In genomic region chr12:47739959-47740358, GRCh38 we compare ENCODE assay signal across 11 cellular contexts. TPM values are rescaled to one million over a fixed set of nuclear protein-coding genes. Genes with fewer than 3 reads are reported as not detected.
DNase-seq lines count a peak whose midpoint lies in the region; ATAC-seq and TF ChIP-seq lines count a peak whose summit lies in the region.
"Had no signal": no experiment of that assay in that cellular context is flagged by ENCODE, and none has a peak within 500 bp of the region (broad histone marks: within the 10 kb centered on the region; RNA-seq: fewer than 3 reads in every experiment).

No MANE protein-coding gene starts in this region.

- peaks cover 60% of the 10 kb centered on the region for H3K4me1 ChIP-seq in upper lobe of right lung

- intact Hi-C loops in Right ventricle myocardium inferior (cut with DNase I), result no loop called here
- intact Hi-C loops in cardiac septum (cut with DNase I), result no loop called here
- intact Hi-C loops in upper lobe of right lung (cut with DNase I), result no loop called here

- DNase-seq in Right ventricle myocardium inferior (ENCODE audit: missing footprints) (peak; percentile 81), cardiac septum (ENCODE audit: low spot score) (no peak), dermis blood vessel endothelial cell (peak; percentile 44), upper lobe of right lung (no peak), inferior parietal cortex (ENCODE audit: extremely low spot score) (no peak), midbrain (lab: John Stamatoyannopoulos, UW) (no peak)
- DNase-seq in activated T-cell treated with anti-CD3 and anti-CD28 coated beads, Interleukin-2, amount 50 U/mL, for 1 hour, result no peak

- TF ChIP-seq CTCF in upper lobe of right lung (IDR thresholded peaks at IDR 0.05), result no peak

- no peaks in the 10 kb centered on the region for H3K36me3 ChIP-seq in upper lobe of right lung

- no peaks in the 10 kb centered on the region for H3K27me3 ChIP-seq in upper lobe of right lung

- H3K4me3 ChIP-seq in upper lobe of right lung, result no peak overlapping the region

- no peaks in the 10 kb centered on the region for H3K9me3 ChIP-seq in upper lobe of right lung

- peak overlapping the region; percentile 25 for H3K27ac ChIP-seq in upper lobe of right lung
- H3K27ac ChIP-seq: HL-60 had no signal

- ATAC-seq in Right ventricle myocardium inferior (no peak), HG03159 (IDR thresholded peaks at IDR 0.05; ENCODE audit: unreplicated experiment) (peak; percentile 43), upper lobe of right lung (no peak)

RNA-seq across cellular contexts. Expression of gene ENDOU, which starts 14.7 kb away (rescaled TPM):
- total RNA-seq in Right ventricle myocardium inferior (not detected), cardiac septum (0.24 TPM), dermis blood vessel endothelial cell (0.05 TPM in 1 of 2 replicates, not detected in the other), upper lobe of right lung (0.32 TPM)
- total RNA-seq: lung microvascular endothelial cell; T-helper 1 cell treated with Interleukin-12 subunit alpha and Interleukin-12 subunit beta and Interleukin-4 antibody, amounts not matched to agents 30 ng/mL and 1 ng/mL, for 36 hours had no signal

RNA-seq across cellular contexts. Expression of gene RAPGEF3, which starts 18.7 kb away (rescaled TPM):
- total RNA-seq in Right ventricle myocardium inferior (37.3 TPM), cardiac septum (26.3 TPM), dermis blood vessel endothelial cell (52.0 and 106 TPM in 2 replicates), upper lobe of right lung (69.6 TPM)

RNA-seq across cellular contexts. Expression of gene SLC48A1, which starts 33.1 kb away (rescaled TPM):
- total RNA-seq in Right ventricle myocardium inferior (23.2 TPM), cardiac septum (20.7 TPM), dermis blood vessel endothelial cell (19.2 and 22.1 TPM in 2 replicates), upper lobe of right lung (40.9 TPM)

RNA-seq across cellular contexts. Expression of gene RPAP3, which starts 34.1 kb away (rescaled TPM):
- total RNA-seq in Right ventricle myocardium inferior (24.4 TPM), cardiac septum (21.0 TPM), dermis blood vessel endothelial cell (11.6 and 21.4 TPM in 2 replicates), upper lobe of right lung (19.9 TPM)

Comparison
In these comparisons a context has a peak if more than half of its experiments do, and no peak if none do; other contexts are left out.
1. DNase-seq: peak in Right ventricle myocardium inferior (single experiment) and dermis blood vessel endothelial cell (single experiment); none in cardiac septum (single experiment), upper lobe of right lung (single experiment), activated T-cell treated with anti-CD3 and anti-CD28 coated beads, Interleukin-2, amount 50 U/mL, for 1 hour (single experiment), inferior parietal cortex (single experiment) and midbrain (single experiment).